Comparison of ENCODE assay signal across 20 cellular contexts in genomic region chr18:6891788-6892187, GRCh38.
"Had no signal": no experiment of that assay in that cellular context is flagged by ENCODE, and none has a peak within 500 bp of the region (broad histone marks: within the 10 kb centered on the region; RNA-seq: fewer than 3 reads in every experiment).

No MANE protein-coding gene starts in this region.

- H3K36me3 ChIP-seq: colonic mucosa, right lobe of liver, WERI-Rb-1 had no signal

- H3K9me3 Mint-ChIP-seq: stimulated activated naive B cell treated with anti-CD40 and anti-IgM and Interleukin-4, amounts not matched to agents 10 μg/mL and 1 μg/mL and 100 μg/mL, for 72 hours had no signal

- H3K27me3 ChIP-seq: body of pancreas, colonic mucosa, hepatocyte, right lobe of liver, spleen, thyroid gland had no signal

- H3K27ac Mint-ChIP-seq: activated CD4-positive, alpha-beta memory T cell treated with anti-CD3 and anti-CD28 coated beads for 36 hours; activated CD8-positive, alpha-beta memory T cell treated with anti-CD3 and anti-CD28 coated beads, Interleukin-2, amount 10 ng/mL, durations not matched to agents 7 days and 5 days; activated naive CD8-positive, alpha-beta T cell; natural killer cell treated with Interleukin-12 subunit alpha and Interleukin-12 subunit beta and Interleukin-15 and Interleukin-18, amount 100 ng/mL, for 72 hours; stimulated activated naive B cell treated with anti-CD40 and anti-IgM and Interleukin-4, amounts not matched to agents 10 μg/mL and 1 μg/mL and 100 μg/mL, for 72 hours had no signal

- H3K4me3 Mint-ChIP-seq: activated CD4-positive, alpha-beta memory T cell treated with anti-CD3 and anti-CD28 coated beads for 36 hours; activated CD8-positive, alpha-beta memory T cell treated with anti-CD3 and anti-CD28 coated beads, Interleukin-2, amount 10 ng/mL, durations not matched to agents 7 days and 5 days; activated naive CD8-positive, alpha-beta T cell; natural killer cell treated with Interleukin-12 subunit alpha and Interleukin-12 subunit beta and Interleukin-15 and Interleukin-18, amount 100 ng/mL, for 72 hours; stimulated activated naive B cell treated with anti-CD40 and anti-IgM and Interleukin-4, amounts not matched to agents 10 μg/mL and 1 μg/mL and 100 μg/mL, for 72 hours had no signal

- H3K4me1 ChIP-seq: body of pancreas, colonic mucosa, lower lobe of right lung, parathyroid adenoma, right lobe of liver, spleen, thyroid gland had no signal

- H2AFZ ChIP-seq: hepatocyte, parathyroid adenoma had no signal

- H3K4me2 ChIP-seq: hepatocyte had no signal

- H3K79me2 ChIP-seq: hepatocyte, parathyroid adenoma had no signal

- H3K27ac ChIP-seq: body of pancreas, colonic mucosa, hepatocyte, lower lobe of right lung, parathyroid adenoma, right lobe of liver, spleen, thyroid gland, WERI-Rb-1 had no signal

- H3K9ac ChIP-seq: parathyroid adenoma had no signal

- ATAC-seq: activated CD8-positive, alpha-beta memory T cell treated with anti-CD3 and anti-CD28 coated beads, Interleukin-2, amount 10 ng/mL, durations not matched to agents 7 days and 5 days; body of pancreas; esophagus mucosa; left colon; lower lobe of right lung; natural killer cell treated with Interleukin-12 subunit alpha and Interleukin-12 subunit beta and Interleukin-15 and Interleukin-18, amount 100 ng/mL, for 72 hours; right lobe of liver; stimulated activated naive B cell treated with anti-CD40 and anti-IgM and Interleukin-4, amounts not matched to agents 10 μg/mL and 1 μg/mL and 100 μg/mL, for 72 hours had no signal

- H3K27me3 Mint-ChIP-seq: activated CD4-positive, alpha-beta memory T cell treated with anti-CD3 and anti-CD28 coated beads for 36 hours; activated CD8-positive, alpha-beta memory T cell treated with anti-CD3 and anti-CD28 coated beads, Interleukin-2, amount 10 ng/mL, durations not matched to agents 7 days and 5 days; natural killer cell treated with Interleukin-12 subunit alpha and Interleukin-12 subunit beta and Interleukin-15 and Interleukin-18, amount 100 ng/mL, for 72 hours; stimulated activated naive B cell treated with anti-CD40 and anti-IgM and Interleukin-4, amounts not matched to agents 10 μg/mL and 1 μg/mL and 100 μg/mL, for 72 hours had no signal

- H3K9me3 ChIP-seq: body of pancreas, colonic mucosa, lower lobe of right lung, right lobe of liver, spleen, thyroid gland had no signal

- H3K4me3 ChIP-seq: body of pancreas, colonic mucosa, hepatocyte, lower lobe of right lung, right lobe of liver, spleen, thyroid gland had no signal

- DNase-seq: activated CD4-positive, alpha-beta memory T cell treated with anti-CD3 and anti-CD28 coated beads for 36 hours; activated CD4-positive, alpha-beta T cell treated with anti-CD3 and anti-CD28 coated beads for 1 hour; activated CD8-positive, alpha-beta memory T cell treated with anti-CD3 and anti-CD28 coated beads, Interleukin-2, amount 10 ng/mL, durations not matched to agents 7 days and 5 days; amniotic stem cell; body of pancreas; central memory CD4-positive, alpha-beta T cell; colonic mucosa; left colon; lower lobe of right lung; right lobe of liver; spleen; stimulated activated naive B cell treated with anti-CD40 and anti-IgM and Interleukin-4, amounts not matched to agents 10 μg/mL and 1 μg/mL and 100 μg/mL, for 72 hours; SW 1271; thyroid gland; WERI-Rb-1 had no signal

- H3K4me1 Mint-ChIP-seq: activated CD8-positive, alpha-beta memory T cell treated with anti-CD3 and anti-CD28 coated beads, Interleukin-2, amount 10 ng/mL, durations not matched to agents 7 days and 5 days; stimulated activated naive B cell treated with anti-CD40 and anti-IgM and Interleukin-4, amounts not matched to agents 10 μg/mL and 1 μg/mL and 100 μg/mL, for 72 hours had no signal

- H3K36me3 Mint-ChIP-seq: activated CD4-positive, alpha-beta memory T cell treated with anti-CD3 and anti-CD28 coated beads for 36 hours; activated CD8-positive, alpha-beta memory T cell treated with anti-CD3 and anti-CD28 coated beads, Interleukin-2, amount 10 ng/mL, durations not matched to agents 7 days and 5 days; activated naive CD8-positive, alpha-beta T cell; natural killer cell treated with Interleukin-12 subunit alpha and Interleukin-12 subunit beta and Interleukin-15 and Interleukin-18, amount 100 ng/mL, for 72 hours; stimulated activated naive B cell treated with anti-CD40 and anti-IgM and Interleukin-4, amounts not matched to agents 10 μg/mL and 1 μg/mL and 100 μg/mL, for 72 hours had no signal
